ENCODE assay signal across 23 cellular contexts in the genomic region with DNA sequence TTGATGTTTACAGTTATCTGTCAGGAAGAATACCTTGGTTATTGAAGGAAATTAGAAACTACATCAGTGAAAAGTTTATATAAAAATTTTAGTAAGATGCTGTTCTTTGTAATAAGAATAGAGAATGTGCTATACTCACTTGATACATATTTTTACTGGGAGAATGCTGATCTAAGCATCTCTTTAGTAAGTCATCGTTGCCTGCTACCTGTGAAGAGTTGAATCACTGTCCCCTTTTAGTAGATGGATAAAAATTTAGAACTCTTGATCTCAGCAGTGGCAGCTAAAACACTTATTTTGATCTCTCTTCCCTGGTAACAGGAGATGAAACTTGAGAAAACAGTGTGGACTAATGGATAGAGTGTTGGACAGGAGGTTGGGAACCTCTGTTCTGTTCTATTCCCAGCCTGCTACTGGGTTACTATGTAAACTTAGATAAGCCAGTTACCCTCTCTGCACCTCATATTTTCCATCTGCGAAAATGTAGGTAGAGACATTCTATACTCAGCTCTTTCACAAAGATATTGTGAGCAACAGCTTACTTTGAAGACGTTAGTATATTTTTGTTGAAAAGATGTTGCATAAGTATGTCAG.
"Had no signal": no experiment of that assay in that cellular context is flagged by ENCODE, and none has a peak within 500 bp of the region (broad histone marks: within the 10 kb centered on the region; RNA-seq: fewer than 3 reads in every experiment).

No MANE protein-coding gene starts in this region.

- H3K27me3 ChIP-seq: esophagus squamous epithelium, tibial nerve had no signal

- H3K4me3 Mint-ChIP-seq: activated CD8-positive, alpha-beta T cell treated with anti-CD3 and anti-CD28 coated beads for 36 hours; activated naive CD4-positive, alpha-beta T cell treated with anti-CD3 and anti-CD28 coated beads, Interleukin-2, amount 10 ng/mL, durations not matched to agents 7 days and 5 days; activated T-cell treated with anti-CD3 and anti-CD28 coated beads, Interleukin-2, amount 50 U/mL, for 24 hours; central memory CD8-positive, alpha-beta T cell; dendritic cell treated with granulocyte-macrophage colony-stimulating factor and Interleukin-4, amounts not matched to agents 40 ng/mL and 50 ng/mL, for 4 days had no signal

- H3K4me1 ChIP-seq: prostate gland had no signal

- H3K27ac ChIP-seq: esophagus squamous epithelium, prostate gland, skin epidermis, tibial nerve had no signal

- H3K4me3 ChIP-seq: esophagus squamous epithelium, prostate gland, skin epidermis, tibial nerve had no signal

- H3K36me3 ChIP-seq: prostate gland had no signal

- H3K9me3 ChIP-seq: esophagus squamous epithelium, prostate gland, tibial nerve had no signal

- FAIRE-seq: kidney, urothelium cell line had no signal

- H3K27ac Mint-ChIP-seq: activated CD8-positive, alpha-beta T cell treated with anti-CD3 and anti-CD28 coated beads for 36 hours; activated naive CD4-positive, alpha-beta T cell treated with anti-CD3 and anti-CD28 coated beads, Interleukin-2, amount 10 ng/mL, durations not matched to agents 7 days and 5 days; activated T-cell treated with anti-CD3 and anti-CD28 coated beads, Interleukin-2, amount 50 U/mL, for 24 hours; dendritic cell treated with granulocyte-macrophage colony-stimulating factor and Interleukin-4, amounts not matched to agents 40 ng/mL and 50 ng/mL, for 4 days had no signal

- DNase-seq: activated CD4-positive, alpha-beta T cell treated with anti-CD3 and anti-CD28 coated beads for 48 hours; activated CD4-positive, CD25-positive, alpha-beta regulatory T cell; activated CD8-positive, alpha-beta T cell treated with anti-CD3 and anti-CD28 coated beads for 36 hours; activated naive CD4-positive, alpha-beta T cell treated with anti-CD3 and anti-CD28 coated beads, Interleukin-2, amount 10 ng/mL, durations not matched to agents 7 days and 5 days; activated T-cell treated with anti-CD3 and anti-CD28 coated beads, Interleukin-2, amount 50 U/mL, for 24 hours; aorta; effector memory CD4-positive, alpha-beta T cell; esophagus squamous epithelium; hippocampal formation; kidney; left ventricle myocardium superior; occipital lobe; right cardiac atrium; stimulated activated naive CD8-positive, alpha-beta T cell treated with anti-CD3 and anti-CD28 coated beads, Interleukin-15, Interleukin-2, amounts not matched to agents 100 U/mL and 50 U/mL, for 24 hours; substantia nigra; T-helper 1 cell; T-helper 9 cell had no signal

- H3K9me3 Mint-ChIP-seq: activated CD8-positive, alpha-beta T cell treated with anti-CD3 and anti-CD28 coated beads for 36 hours; activated naive CD4-positive, alpha-beta T cell treated with anti-CD3 and anti-CD28 coated beads, Interleukin-2, amount 10 ng/mL, durations not matched to agents 7 days and 5 days; activated T-cell treated with anti-CD3 and anti-CD28 coated beads, Interleukin-2, amount 50 U/mL, for 24 hours; central memory CD8-positive, alpha-beta T cell; dendritic cell treated with granulocyte-macrophage colony-stimulating factor and Interleukin-4, amounts not matched to agents 40 ng/mL and 50 ng/mL, for 4 days had no signal

- H3K4me1 Mint-ChIP-seq: activated naive CD4-positive, alpha-beta T cell treated with anti-CD3 and anti-CD28 coated beads, Interleukin-2, amount 10 ng/mL, durations not matched to agents 7 days and 5 days; central memory CD8-positive, alpha-beta T cell had no signal

- H3K27me3 Mint-ChIP-seq: activated CD8-positive, alpha-beta T cell treated with anti-CD3 and anti-CD28 coated beads for 36 hours; activated naive CD4-positive, alpha-beta T cell treated with anti-CD3 and anti-CD28 coated beads, Interleukin-2, amount 10 ng/mL, durations not matched to agents 7 days and 5 days; activated T-cell treated with anti-CD3 and anti-CD28 coated beads, Interleukin-2, amount 50 U/mL, for 24 hours; central memory CD8-positive, alpha-beta T cell; dendritic cell treated with granulocyte-macrophage colony-stimulating factor and Interleukin-4, amounts not matched to agents 40 ng/mL and 50 ng/mL, for 4 days had no signal

- H3K36me3 Mint-ChIP-seq: activated naive CD4-positive, alpha-beta T cell treated with anti-CD3 and anti-CD28 coated beads, Interleukin-2, amount 10 ng/mL, durations not matched to agents 7 days and 5 days had no signal

- ATAC-seq: activated CD8-positive, alpha-beta T cell treated with anti-CD3 and anti-CD28 coated beads for 36 hours; left ventricle myocardium superior; right cardiac atrium; stimulated activated naive CD8-positive, alpha-beta T cell treated with anti-CD3 and anti-CD28 coated beads, Interleukin-15, Interleukin-2, amounts not matched to agents 100 U/mL and 50 U/mL, for 24 hours had no signal
